Comparison of ENCODE assay signal across 13 cellular contexts in the genomic region with DNA sequence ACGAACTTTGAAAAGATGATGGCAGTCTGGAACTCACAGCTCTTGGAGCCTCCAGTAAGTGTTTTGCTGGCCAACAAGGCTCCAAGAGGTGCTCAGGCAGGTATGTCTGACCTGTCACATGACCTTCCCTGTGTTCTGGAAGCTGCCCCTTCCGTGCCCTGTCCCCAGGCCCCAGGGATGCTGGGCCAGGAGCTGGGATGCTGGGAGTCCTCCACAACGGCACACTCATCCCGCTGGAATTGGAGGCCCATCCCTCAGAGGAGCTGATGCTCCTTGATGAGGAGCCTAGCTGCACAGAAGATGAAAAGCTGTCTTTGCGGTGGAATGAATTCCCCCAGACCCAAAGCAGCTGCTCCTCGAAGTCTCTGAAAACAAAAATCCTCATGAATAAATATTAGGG. TPM values are rescaled to one million over a fixed set of nuclear protein-coding genes. Genes with fewer than 3 reads are reported as not detected.
A peak's percentile ranks its signal among the peaks of the same experiment; 100 is the strongest.
DNase-seq lines count a peak whose midpoint lies in the region; ATAC-seq, FAIRE-seq and TF ChIP-seq lines count a peak whose summit lies in the region.
"Had no signal": no experiment of that assay in that cellular context is flagged by ENCODE, and none has a peak within 500 bp of the region (broad histone marks: within the 10 kb centered on the region; RNA-seq: fewer than 3 reads in every experiment).

No MANE protein-coding gene starts in this region.

- no peak for TF ChIP-seq RAD21 in K562 (CRISPR knock-in tag; conservative IDR thresholded peaks at IDR 0.05 in 1 of 2, IDR thresholded peaks at IDR 0.05 in 1 of 2)

- H3K27ac ChIP-seq in K562 (ENCODE audit: extremely low read depth, low read depth, low read length): no peak overlapping the region
- H3K27ac ChIP-seq in kidney (ENCODE audit: low read depth in 2 of 2, low read length in 2 of 2): no peak overlapping the region
- H3K27ac ChIP-seq: spleen had no signal

- in situ Hi-C loops in K562 (cut with MboI): no loop called here

- no peaks in the 10 kb centered on the region for H3K9me3 Mint-ChIP-seq in nephron
- H3K9me3 Mint-ChIP-seq: memory B cell had no signal

- no peak for TF ChIP-seq EP300 in K562 (IDR thresholded peaks at IDR 0.05; ENCODE audit: low read length)

- no TSS peak for BruUV-seq in K562 (replicated peaks; lab: Mats Ljungman, UMichigan)

- FAIRE-seq in K562 (lab: Jason Lieb, UNC) (no peak), kidney (lab: Jason Lieb, UNC) (no peak)

- peak overlapping the region in 2 of 3 experiments; percentile 34 for H3K4me3 Mint-ChIP-seq in nephron
- H3K4me3 Mint-ChIP-seq: memory B cell had no signal

- H3K79me2 ChIP-seq in K562 (ENCODE audit: control insufficient read depth, insufficient read depth, low read length): no peaks in the 10 kb centered on the region

- H3K27ac Mint-ChIP-seq in nephron: peak overlapping the region; percentile 58 to 93 (median 91)
- H3K27ac Mint-ChIP-seq: memory B cell had no signal

- H3K4me1 ChIP-seq in K562 (replicated peaks in 1 of 2; ENCODE audit: control insufficient read depth in 2 of 2, insufficient read depth in 2 of 2, low read length in 2 of 2): peaks cover 5 to 49% of the 10 kb centered on the region in 2 experiments; a peak in 4 of 5 replicates
- H3K4me1 ChIP-seq in kidney (ENCODE audit: control insufficient read depth in 1 of 2, insufficient read depth in 1 of 2, low read depth in 1 of 2, low read length in 2 of 2): peaks cover 0 to 2% of the 10 kb centered on the region in 2 donors

- peaks cover 34% of the 10 kb centered on the region for H3K4me1 Mint-ChIP-seq in nephron

- DNase-seq in GM03348 (ENCODE audit: low spot score) (peak; percentile 62), NCI-H226 (peak; percentile 74), K562 (ENCODE audit: extremely low read depth in 1 of 4, low spot score in 3 of 4) (no peak), RPMI8226 (no peak), kidney (no peak)
- DNase-seq: anterior cingulate cortex, NCI-H1417 treated with DMSO at 0.1 percent for 48 hours, spleen had no signal

- H3K36me3 Mint-ChIP-seq in nephron (ENCODE audit: low read depth): no peaks in the 10 kb centered on the region
- H3K36me3 Mint-ChIP-seq: memory B cell had no signal

- H3K9me3 ChIP-seq in K562 (replicated peaks; ENCODE audit: control insufficient read depth, insufficient read depth, low read depth, low read length) (no peaks in the 10 kb centered on the region), kidney (ENCODE audit: control insufficient read depth in 1 of 2, low read length in 2 of 2) (no peaks in the 10 kb centered on the region)
- H3K9me3 ChIP-seq: spleen had no signal

- H3K36me3 ChIP-seq in K562 (ENCODE audit: control insufficient read depth, insufficient read depth, low read length): no peaks in the 10 kb centered on the region
- H3K36me3 ChIP-seq in kidney (ENCODE audit: control insufficient read depth in 1 of 2, insufficient read depth in 2 of 2, low read length in 2 of 2): no peaks in the 10 kb centered on the region
- H3K36me3 ChIP-seq: spleen had no signal

- intact Hi-C loops in K562 (cut with micrococcal nuclease) (loop anchor here (10.0 kb wide), 1 partner anchor 268 kb away; no protein-coding TSS in a partner anchor), kidney (cut with DNase I) (no loop called here)

- POLR2A ChIA-PET in K562 (lab: Yijun Ruan, JAX): interaction anchor here (0.7 to 2.3 kb wide), 5 partner anchors 9 to 135 kb away, joined by 4 to 6 read pairs (median 4); no protein-coding TSS in a partner anchor

- CTCF ChIA-PET in K562 (lab: Yijun Ruan, JAX; ENCODE audit: low intra/inter-chr PET ratio): no interaction called here

- no peaks in the 10 kb centered on the region for H3K27me3 ChIP-seq in K562 (ENCODE audit: control insufficient read depth in 2 of 2, insufficient read depth in 2 of 2, low read length in 2 of 2)

- WGBS in K562 (ENCODE audit: insufficient coverage, low coverage, missing lambda C conversion rate): 58% methylated on average over 6 of the region's 6 CpGs

- H3K27me3 Mint-ChIP-seq in nephron (ENCODE audit: low read depth): peaks cover 34% of the 10 kb centered on the region

- no peak overlapping the region for H3K4me3 ChIP-seq in K562
- H3K4me3 ChIP-seq in kidney (ENCODE audit: low read length in 2 of 2): no peak overlapping the region
- H3K4me3 ChIP-seq: spleen had no signal

- no peak overlapping the region; the same call in 1 of the 2 replicates for H2AFZ ChIP-seq in K562 (ENCODE audit: low read depth, low read length)

- no peaks in the 10 kb centered on the region for H3K9me1 ChIP-seq in K562 (ENCODE audit: control insufficient read depth, insufficient read depth, low read length)

- no peak overlapping the region for H3K4me2 ChIP-seq in K562 (ENCODE audit: insufficient read depth, low read length)

- no peaks in the 10 kb centered on the region for H4K20me1 ChIP-seq in K562 (replicated peaks; ENCODE audit: control insufficient read depth, insufficient read depth, low read length)

- TF ChIP-seq CTCF in K562 (IDR thresholded peaks at IDR 0.05 in 2 of 3, conservative IDR thresholded peaks at IDR 0.05 in 1 of 3; ENCODE audit: insufficient read depth in 2 of 3, low read depth in 1 of 3, low read length in 3 of 3) (no peak), nephron (IDR thresholded peaks at IDR 0.05; ENCODE audit: unreplicated experiment in 3 of 3) (no peak), kidney (IDR thresholded peaks at IDR 0.05; ENCODE audit: borderline replicate concordance, extremely low read depth, insufficient read depth) (no peak)

- no peak for TF ChIP-seq POLR2A in K562 (conservative IDR thresholded peaks at IDR 0.05)

- H3K9ac ChIP-seq in K562 (ENCODE audit: insufficient read depth in 1 of 2, low read depth in 2 of 2, low read length in 2 of 2): peak overlapping the region in 1 of 2 experiments; percentile 53; a peak in 1 of 4 replicates
- H3K9ac ChIP-seq in kidney (ENCODE audit: low read length in 2 of 2): no peak overlapping the region

- ATAC-seq in K562 (no peak), HG03175 (IDR thresholded peaks at IDR 0.05; ENCODE audit: unreplicated experiment) (no peak)

TF ChIP-seq in K562, 482 proteins besides CTCF, POLR2A, EP300 and RAD21:
- no peak for TF ChIP-seq CBX8 (IDR thresholded peaks at IDR 0.05; ENCODE audit: borderline replicate concordance, extremely low read depth, low read depth, low read length, poor library complexity, severe bottlenecking)
- TF ChIP-seq, protein P1, sequence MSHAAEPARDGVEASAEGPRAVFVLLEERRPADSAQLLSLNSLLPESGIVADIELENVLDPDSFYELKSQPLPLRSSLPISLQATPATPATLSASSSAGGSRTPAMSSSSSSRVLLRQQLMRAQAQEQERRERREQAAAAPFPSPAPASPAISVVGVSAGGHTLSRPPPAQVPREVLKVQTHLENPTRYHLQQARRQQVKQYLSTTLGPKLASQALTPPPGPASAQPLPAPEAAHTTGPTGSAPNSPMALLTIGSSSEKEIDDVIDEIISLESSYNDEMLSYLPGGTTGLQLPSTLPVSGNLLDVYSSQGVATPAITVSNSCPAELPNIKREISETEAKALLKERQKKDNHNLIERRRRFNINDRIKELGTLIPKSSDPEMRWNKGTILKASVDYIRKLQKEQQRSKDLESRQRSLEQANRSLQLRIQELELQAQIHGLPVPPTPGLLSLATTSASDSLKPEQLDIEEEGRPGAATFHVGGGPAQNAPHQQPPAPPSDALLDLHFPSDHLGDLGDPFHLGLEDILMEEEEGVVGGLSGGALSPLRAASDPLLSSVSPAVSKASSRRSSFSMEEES (CRISPR knock-in tag; IDR thresholded peaks at IDR 0.05): peak; percentile 53; the same call in 1 of the 2 replicates

RNA-seq across cellular contexts. Expression of a gene that starts 47.8 kb away (rescaled TPM):
- not detected in 2 replicates for total RNA-seq in K562 (2011; cell fraction: chromatin; rRNA removed; ENCODE audit: low replicate concordance)
- not detected in 2 replicates for total RNA-seq in K562 (2011; cell fraction: nucleolus; rRNA removed)
- not detected in 2 replicates for total RNA-seq in K562 (2011; cell fraction: nucleoplasm; rRNA removed)
- total RNA-seq in K562 (2014; rRNA removed): not detected in 2 replicates
- not detected in 2 replicates for total RNA-seq in K562 (2014; rRNA removed; fragmentation: Illumina TruSeq; extraction: Trizol)
- total RNA-seq in K562 (2015; rRNA removed; fragmentation: Illumina TruSeq; extraction: Trizol): not detected in 2 replicates
- total RNA-seq in K562 (2021): not detected in 2 replicates
- polyA plus RNA-seq in K562 (2011; rRNA removed): 0.04 TPM in 1 of 2 replicates, not detected in the other
- not detected in 2 replicates for polyA plus RNA-seq in K562 (2011; cell fraction: cytosol; rRNA removed)
- not detected in 2 replicates for polyA plus RNA-seq in K562 (2011; cell fraction: nucleus; rRNA removed)
- not detected in 2 replicates for polyA plus RNA-seq in K562 (2012)
- polyA plus RNA-seq in K562 (2014; fragmentation: Illumina TruSeq; extraction: Trizol): not detected in 2 replicates
- polyA plus RNA-seq in K562 (2014; fragmentation: Nextera tagmentation; extraction: Ambion mirVana): not detected
- polyA plus RNA-seq in K562 (2014; rRNA removed): not detected in 2 replicates
- not detected in 2 replicates for polyA minus RNA-seq in K562 (2011; rRNA and poly(A)+ RNA removed)
- not detected in 2 replicates for polyA minus RNA-seq in K562 (2011; cell fraction: cytosol; rRNA and poly(A)+ RNA removed)
- not detected in 2 replicates for polyA minus RNA-seq in K562 (2011; cell fraction: nucleus; rRNA and poly(A)+ RNA removed)
- not detected for total RNA-seq in kidney
- polyA plus RNA-seq in kidney (ENCODE audit: insufficient read depth, low read depth, low replicate concordance): not detected
- total RNA-seq: dermis microvascular lymphatic vessel endothelial cell, omental fat pad, spleen had no signal

RNA-seq across cellular contexts. Expression of a gene that starts 53.0 kb away (rescaled TPM):
- not detected in 2 replicates for total RNA-seq in K562 (2011; cell fraction: chromatin; rRNA removed; ENCODE audit: low replicate concordance)
- not detected in 2 replicates for total RNA-seq in K562 (2011; cell fraction: nucleolus; rRNA removed)
- total RNA-seq in K562 (2011; cell fraction: nucleoplasm; rRNA removed): not detected in 2 replicates
- not detected in 2 replicates for total RNA-seq in K562 (2014; rRNA removed)
- total RNA-seq in K562 (2014; rRNA removed; fragmentation: Illumina TruSeq; extraction: Trizol): not detected in 2 replicates
- total RNA-seq in K562 (2015; rRNA removed; fragmentation: Illumina TruSeq; extraction: Trizol): 0.22 TPM in 1 of 2 replicates, not detected in the other
- not detected in 2 replicates for total RNA-seq in K562 (2021)
- not detected in 2 replicates for polyA plus RNA-seq in K562 (2011; rRNA removed)
- not detected in 2 replicates for polyA plus RNA-seq in K562 (2011; cell fraction: cytosol; rRNA removed)
- not detected in 2 replicates for polyA plus RNA-seq in K562 (2011; cell fraction: nucleus; rRNA removed)
- 0.08 and 0.09 TPM in 2 replicates for polyA plus RNA-seq in K562 (2012)
- 0.10 TPM in 1 of 2 replicates, not detected in the other for polyA plus RNA-seq in K562 (2014; fragmentation: Illumina TruSeq; extraction: Trizol)
- under 1 TPM; 0.06 to 0.07 TPM for polyA plus RNA-seq in K562 (2014; fragmentation: Nextera tagmentation; extraction: Ambion mirVana)
- 0.80 TPM in 1 of 2 replicates, not detected in the other for polyA plus RNA-seq in K562 (2014; rRNA removed)
- not detected in 2 replicates for polyA minus RNA-seq in K562 (2011; rRNA and poly(A)+ RNA removed)
- not detected in 2 replicates for polyA minus RNA-seq in K562 (2011; cell fraction: cytosol; rRNA and poly(A)+ RNA removed)
- not detected in 2 replicates for polyA minus RNA-seq in K562 (2011; cell fraction: nucleus; rRNA and poly(A)+ RNA removed)
- total RNA-seq in kidney: 34.8 TPM
- polyA plus RNA-seq in kidney (ENCODE audit: insufficient read depth, low read depth, low replicate concordance): 42.6 TPM

Comparison
In these comparisons a context has a peak if more than half of its experiments do, and no peak if none do; other contexts are left out.
1. DNase-seq: peak in GM03348 (single experiment) and NCI-H226 (single experiment); none in K562 (0 of 4), RPMI8226 (single experiment) and kidney (single experiment).
2. RNA of a gene that starts 53.0 kb away (total RNA-seq): 34.8 TPM in kidney (single experiment); 0.22 TPM in K562; every median in the first group is over 10 times any median in the second.